25 cellular contexts compared by ENCODE assay signal in the genomic region with DNA sequence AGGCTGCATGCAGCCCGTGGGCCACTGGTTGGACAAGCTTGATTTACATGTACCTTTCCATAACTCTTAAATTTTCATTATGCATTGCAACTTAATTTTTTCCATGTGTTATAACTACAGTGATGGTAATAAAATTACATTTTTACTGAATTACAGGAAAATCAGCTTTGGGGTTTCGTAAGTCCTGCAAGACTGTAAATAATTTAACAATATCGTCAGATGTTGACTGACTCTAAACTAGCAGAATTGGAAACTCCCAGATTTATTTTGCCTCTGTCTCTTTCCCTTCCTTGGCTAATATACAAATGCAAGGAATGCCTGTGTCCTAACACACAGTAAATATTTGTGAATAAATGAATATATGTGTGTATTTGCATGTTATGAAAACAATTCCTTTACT.
"Had no signal": no experiment of that assay in that cellular context is flagged by ENCODE, and none has a peak within 500 bp of the region (broad histone marks: within the 10 kb centered on the region; RNA-seq: fewer than 3 reads in every experiment).

No MANE protein-coding gene starts in this region.

- H3K9me3 ChIP-seq: colonic mucosa, esophagus squamous epithelium, neutrophil, pancreas, psoas muscle, tibial artery had no signal

- H3K4me3 ChIP-seq: colonic mucosa, esophagus squamous epithelium, pancreas, psoas muscle, tibial artery had no signal

- H3K4me1 Mint-ChIP-seq: activated naive CD8-positive, alpha-beta T cell treated with anti-CD3 and anti-CD28 coated beads, Interleukin-2, amount 10 ng/mL, durations not matched to agents 7 days and 5 days; immature natural killer cell had no signal

- H3K4me1 ChIP-seq: colonic mucosa, foreskin keratinocyte had no signal

- FAIRE-seq: bronchial epithelial cell, pancreas, TTC549 had no signal

- H3K27me3 ChIP-seq: colonic mucosa, esophagus squamous epithelium, foreskin keratinocyte, neutrophil, pancreas, tibial artery had no signal

- DNase-seq: activated B cell treated with CpG ODN at 0.5 μM for 24 hours; activated CD4-positive, alpha-beta T cell treated with anti-CD3 and anti-CD28 coated beads for 4 hours; activated CD4-positive, alpha-beta T cell treated with anti-CD3 and anti-CD28 coated beads, Interleukin-2, amount 50 U/mL, for 48 hours; activated effector memory CD4-positive, alpha-beta T cell treated with Interleukin-2 at 50 U/mL for 16 hours; activated naive CD4-positive, alpha-beta T cell treated with anti-CD3 and anti-CD28 coated beads for 36 hours; activated naive CD8-positive, alpha-beta T cell treated with anti-CD3 and anti-CD28 coated beads, Interleukin-2, amount 10 ng/mL, durations not matched to agents 7 days and 5 days; activated T-cell treated with anti-CD3 and anti-CD28 coated beads, Interleukin-2, amount 50 U/mL, for 72 hours; amygdala; colonic mucosa; endodermal cell; esophagus squamous epithelium; foreskin keratinocyte; immature natural killer cell; midbrain; pancreas; psoas muscle; right cardiac atrium; stimulated activated CD4-positive, alpha-beta T cell treated with anti-CD3 and anti-CD28 coated beads, Interleukin-12 subunit alpha, Interleukin-12 subunit beta, amount 100 ng/mL, for 4 hours; tibial artery had no signal

- H3K9me3 Mint-ChIP-seq: activated B cell treated with CpG ODN at 0.5 μM for 24 hours; activated naive CD4-positive, alpha-beta T cell treated with anti-CD3 and anti-CD28 coated beads for 36 hours; activated naive CD8-positive, alpha-beta T cell treated with anti-CD3 and anti-CD28 coated beads, Interleukin-2, amount 10 ng/mL, durations not matched to agents 7 days and 5 days; activated T-cell treated with anti-CD3 and anti-CD28 coated beads, Interleukin-2, amount 50 U/mL, for 72 hours; endodermal cell; natural killer cell treated with Interleukin-12 subunit alpha and Interleukin-12 subunit beta and Interleukin-15 and Interleukin-18, amount 100 ng/mL, for 72 hours; stimulated activated naive CD8-positive, alpha-beta T cell treated with anti-CD3 and anti-CD28 coated beads, Interleukin-15, Interleukin-2, amounts not matched to agents 100 ng/mL and 50 ng/mL, for 24 hours had no signal

- H3K4me3 Mint-ChIP-seq: activated B cell treated with CpG ODN at 0.5 μM for 24 hours; activated naive CD4-positive, alpha-beta T cell treated with anti-CD3 and anti-CD28 coated beads for 36 hours; activated naive CD8-positive, alpha-beta T cell treated with anti-CD3 and anti-CD28 coated beads, Interleukin-2, amount 10 ng/mL, durations not matched to agents 7 days and 5 days; activated T-cell treated with anti-CD3 and anti-CD28 coated beads, Interleukin-2, amount 50 U/mL, for 72 hours; endodermal cell; immature natural killer cell; natural killer cell treated with Interleukin-12 subunit alpha and Interleukin-12 subunit beta and Interleukin-15 and Interleukin-18, amount 100 ng/mL, for 72 hours; stimulated activated naive CD8-positive, alpha-beta T cell treated with anti-CD3 and anti-CD28 coated beads, Interleukin-15, Interleukin-2, amounts not matched to agents 100 ng/mL and 50 ng/mL, for 24 hours had no signal

- H3K27ac ChIP-seq: colonic mucosa, esophagus squamous epithelium, foreskin keratinocyte, neutrophil, pancreas, psoas muscle, tibial artery had no signal

- ATAC-seq: activated T-cell treated with anti-CD3 and anti-CD28 coated beads, Interleukin-2, amount 50 U/mL, for 72 hours; foreskin keratinocyte; left lobe of liver; natural killer cell treated with Interleukin-12 subunit alpha and Interleukin-12 subunit beta and Interleukin-15 and Interleukin-18, amount 100 ng/mL, for 72 hours; pancreas; psoas muscle; right cardiac atrium had no signal

- H3K36me3 Mint-ChIP-seq: activated naive CD8-positive, alpha-beta T cell treated with anti-CD3 and anti-CD28 coated beads, Interleukin-2, amount 10 ng/mL, durations not matched to agents 7 days and 5 days; immature natural killer cell; natural killer cell treated with Interleukin-12 subunit alpha and Interleukin-12 subunit beta and Interleukin-15 and Interleukin-18, amount 100 ng/mL, for 72 hours had no signal

- H3K36me3 ChIP-seq: colonic mucosa, esophagus squamous epithelium, neutrophil, pancreas, tibial artery had no signal

- H3K27me3 Mint-ChIP-seq: activated naive CD8-positive, alpha-beta T cell treated with anti-CD3 and anti-CD28 coated beads, Interleukin-2, amount 10 ng/mL, durations not matched to agents 7 days and 5 days had no signal

- H3K27ac Mint-ChIP-seq: activated B cell treated with CpG ODN at 0.5 μM for 24 hours; activated naive CD4-positive, alpha-beta T cell treated with anti-CD3 and anti-CD28 coated beads for 36 hours; activated naive CD8-positive, alpha-beta T cell treated with anti-CD3 and anti-CD28 coated beads, Interleukin-2, amount 10 ng/mL, durations not matched to agents 7 days and 5 days; activated T-cell treated with anti-CD3 and anti-CD28 coated beads, Interleukin-2, amount 50 U/mL, for 72 hours; endodermal cell; immature natural killer cell; natural killer cell treated with Interleukin-12 subunit alpha and Interleukin-12 subunit beta and Interleukin-15 and Interleukin-18, amount 100 ng/mL, for 72 hours; stimulated activated naive CD8-positive, alpha-beta T cell treated with anti-CD3 and anti-CD28 coated beads, Interleukin-15, Interleukin-2, amounts not matched to agents 100 ng/mL and 50 ng/mL, for 24 hours had no signal
